ENCODE assay signal across 8 cellular contexts in genomic region chr21:14382835-14383595, GRCh38. TPM values are rescaled to one million over a fixed set of nuclear protein-coding genes. Genes with fewer than 3 reads are reported as not detected.
A peak's percentile ranks its signal among the peaks of the same experiment; 100 is the strongest.
DNase-seq lines count a peak whose midpoint lies in the region; ATAC-seq and TF ChIP-seq lines count a peak whose summit lies in the region.

A gene with protein sequence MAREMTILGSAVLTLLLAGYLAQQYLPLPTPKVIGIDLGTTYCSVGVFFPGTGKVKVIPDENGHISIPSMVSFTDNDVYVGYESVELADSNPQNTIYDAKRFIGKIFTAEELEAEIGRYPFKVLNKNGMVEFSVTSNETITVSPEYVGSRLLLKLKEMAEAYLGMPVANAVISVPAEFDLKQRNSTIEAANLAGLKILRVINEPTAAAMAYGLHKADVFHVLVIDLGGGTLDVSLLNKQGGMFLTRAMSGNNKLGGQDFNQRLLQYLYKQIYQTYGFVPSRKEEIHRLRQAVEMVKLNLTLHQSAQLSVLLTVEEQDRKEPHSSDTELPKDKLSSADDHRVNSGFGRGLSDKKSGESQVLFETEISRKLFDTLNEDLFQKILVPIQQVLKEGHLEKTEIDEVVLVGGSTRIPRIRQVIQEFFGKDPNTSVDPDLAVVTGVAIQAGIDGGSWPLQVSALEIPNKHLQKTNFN (minus strand): TSS chr21:14383146. CDS start chr21:14383119, 27 bp downstream.

- TF ChIP-seq RAD21 in liver (IDR thresholded peaks at IDR 0.05), result peak; percentile 15 to 30

- H3K27ac Mint-ChIP-seq in activated CD4-positive, alpha-beta memory T cell treated with anti-CD3 and anti-CD28 coated beads, Interleukin-2, amount 10 ng/mL, durations not matched to agents 7 days and 5 days, result peak within 1 kb of the TSS; percentile 91

- H3K9ac ChIP-seq in liver (ENCODE audit: low read depth in 1 of 2, low read length in 2 of 2), result peak within 1 kb of the TSS; percentile 58 to 91

- no peaks in the 10 kb centered on the region for H3K9me3 ChIP-seq in liver (ENCODE audit: control insufficient read depth in 4 of 4, low read length in 3 of 4)

- H3K27me3 ChIP-seq in dorsolateral prefrontal cortex, result no peaks in the 10 kb centered on the region
- H3K27me3 ChIP-seq in liver (ENCODE audit: control insufficient read depth in 4 of 4, insufficient read depth in 4 of 4, low read length in 3 of 4), result no peaks in the 10 kb centered on the region

- peaks cover 6 to 27% (median 19%) of the 10 kb centered on the region in 4 donors for H3K4me1 ChIP-seq in liver (ENCODE audit: control insufficient read depth in 4 of 4, insufficient read depth in 4 of 4, low read length in 3 of 4)

- no peaks in the 10 kb centered on the region for H3K27me3 Mint-ChIP-seq in activated CD4-positive, alpha-beta memory T cell treated with anti-CD3 and anti-CD28 coated beads, Interleukin-2, amount 10 ng/mL, durations not matched to agents 7 days and 5 days

- POLR2A ChIA-PET in activated CD4-positive, alpha-beta memory T cell treated with anti-CD3 and anti-CD28 coated beads, Interleukin-2, amount 10 ng/mL, durations not matched to agents 7 days and 5 days (lab: Charles Lee), result interaction anchor here (0.6 to 2.5 kb wide), 23 partner anchors 9 to 682 kb away, joined by 3 to 10 read pairs (median 5); partner anchors contain the start of gene NRIP1

- DNase-seq in CD1c-positive myeloid dendritic cell (ENCODE audit: extremely low spot score) (peak; percentile 99), NCI-H82 (lab: John Stamatoyannopoulos, UW) (peak; percentile 100), dorsolateral prefrontal cortex (peak; percentile 100)
- DNase-seq in activated CD4-positive, alpha-beta memory T cell treated with anti-CD3 and anti-CD28 coated beads, Interleukin-2, amount 10 ng/mL, durations not matched to agents 7 days and 5 days, result peak; percentile 99
- DNase-seq in stimulated activated CD4-positive, alpha-beta T cell treated with anti-CD3 and anti-CD28 coated beads, Interleukin-4, amount 100 ng/mL, for 24 hours, result peak; percentile 99

- WGBS in liver, result under 1% methylated on average over 46 of the region's 46 CpGs

- H3K36me3 Mint-ChIP-seq in activated CD4-positive, alpha-beta memory T cell treated with anti-CD3 and anti-CD28 coated beads, Interleukin-2, amount 10 ng/mL, durations not matched to agents 7 days and 5 days (ENCODE audit: low read depth), result peaks cover 19% of the 10 kb centered on the region

- H3K9me3 Mint-ChIP-seq in activated CD4-positive, alpha-beta memory T cell treated with anti-CD3 and anti-CD28 coated beads, Interleukin-2, amount 10 ng/mL, durations not matched to agents 7 days and 5 days, result no peaks in the 10 kb centered on the region

- peaks cover 0 to 5% (median 2%) of the 10 kb centered on the region in 4 donors for H3K36me3 ChIP-seq in liver (ENCODE audit: control insufficient read depth in 4 of 4, insufficient read depth in 3 of 4, low read depth in 1 of 4, low read length in 3 of 4)

- peak within 1 kb of the TSS; percentile 98 for H3K4me3 Mint-ChIP-seq in activated CD4-positive, alpha-beta memory T cell treated with anti-CD3 and anti-CD28 coated beads, Interleukin-2, amount 10 ng/mL, durations not matched to agents 7 days and 5 days

- CTCF ChIA-PET in activated CD4-positive, alpha-beta memory T cell treated with anti-CD3 and anti-CD28 coated beads, Interleukin-2, amount 10 ng/mL, durations not matched to agents 7 days and 5 days (lab: Charles Lee), result interaction anchor here (1.0 to 2.9 kb wide), 4 partner anchors 11 to 380 kb away, joined by 3 to 10 read pairs (median 3); no protein-coding TSS in a partner anchor

- H3K4me3 ChIP-seq in dorsolateral prefrontal cortex (peak within 1 kb of the TSS; percentile 67 to 99 (median 87)), liver (ENCODE audit: low read depth in 1 of 3, low read length in 3 of 3) (peak within 1 kb of the TSS; percentile 80 to 99 (median 93))

- H3K27ac ChIP-seq in dorsolateral prefrontal cortex (peak within 1 kb of the TSS; percentile 63 to 98 (median 95)), liver (ENCODE audit: low read depth in 1 of 2, low read length in 2 of 2) (peak within 1 kb of the TSS; percentile 76 to 80)

- peaks cover 48% of the 10 kb centered on the region for H3K4me1 Mint-ChIP-seq in activated CD4-positive, alpha-beta memory T cell treated with anti-CD3 and anti-CD28 coated beads, Interleukin-2, amount 10 ng/mL, durations not matched to agents 7 days and 5 days

- TF ChIP-seq CTCF in dorsolateral prefrontal cortex (IDR thresholded peaks at IDR 0.05 in 54 of 56, conservative IDR thresholded peaks at IDR 0.05 in 2 of 56; ENCODE audit: low read depth in 1 of 56, partially characterized antibody in 56 of 56) (peak in 29 of 56 donors; percentile 7 to 50 (median 27)), liver (IDR thresholded peaks at IDR 0.05; ENCODE audit: low read depth, low read length, missing input control) (peak; percentile 4)

- intact Hi-C loops in dorsolateral prefrontal cortex (cut with DNase I), result loop anchor here (2.0 to 10.0 kb wide), 4 partner anchors 128 to 1344 kb away; partner anchors contain the start of genes NRIP1 (in 2 of the 2) and USP25 (in 1 of the 2)

- ATAC-seq in GM19397 (IDR thresholded peaks at IDR 0.05; ENCODE audit: unreplicated experiment), result peak; percentile 99
- ATAC-seq in HG03571 (IDR thresholded peaks at IDR 0.05; ENCODE audit: unreplicated experiment), result peak; percentile 98

TF ChIP-seq in liver, 16 proteins besides CTCF, POLR2A, EP300 and RAD21:
- TF ChIP-seq RXRA (IDR thresholded peaks at IDR 0.05), result peak; percentile 45 to 54
- TF ChIP-seq HNF4G (IDR thresholded peaks at IDR 0.05), result no peak
- peak; percentile 68 for TF ChIP-seq ATF3 (IDR thresholded peaks at IDR 0.05)
- TF ChIP-seq FOXA2 (IDR thresholded peaks at IDR 0.05), result no peak
- no peak for TF ChIP-seq REST (IDR thresholded peaks at IDR 0.05)
- peak; percentile 69 for TF ChIP-seq TAF1 (conservative IDR thresholded peaks at IDR 0.05)
- peak; percentile 24 to 46 for TF ChIP-seq HNF4A (conservative IDR thresholded peaks at IDR 0.05)
- no peak for TF ChIP-seq NR2F2 (IDR thresholded peaks at IDR 0.05)
- TF ChIP-seq YY1 (IDR thresholded peaks at IDR 0.05), result peak; percentile 89
- peak; percentile 73 for TF ChIP-seq MAX (IDR thresholded peaks at IDR 0.05)
- peak; percentile 60 for TF ChIP-seq FOXA1 (IDR thresholded peaks at IDR 0.05)
- TF ChIP-seq JUND (IDR thresholded peaks at IDR 0.05), result peak; percentile 82 to 88
- TF ChIP-seq, protein P1, sequence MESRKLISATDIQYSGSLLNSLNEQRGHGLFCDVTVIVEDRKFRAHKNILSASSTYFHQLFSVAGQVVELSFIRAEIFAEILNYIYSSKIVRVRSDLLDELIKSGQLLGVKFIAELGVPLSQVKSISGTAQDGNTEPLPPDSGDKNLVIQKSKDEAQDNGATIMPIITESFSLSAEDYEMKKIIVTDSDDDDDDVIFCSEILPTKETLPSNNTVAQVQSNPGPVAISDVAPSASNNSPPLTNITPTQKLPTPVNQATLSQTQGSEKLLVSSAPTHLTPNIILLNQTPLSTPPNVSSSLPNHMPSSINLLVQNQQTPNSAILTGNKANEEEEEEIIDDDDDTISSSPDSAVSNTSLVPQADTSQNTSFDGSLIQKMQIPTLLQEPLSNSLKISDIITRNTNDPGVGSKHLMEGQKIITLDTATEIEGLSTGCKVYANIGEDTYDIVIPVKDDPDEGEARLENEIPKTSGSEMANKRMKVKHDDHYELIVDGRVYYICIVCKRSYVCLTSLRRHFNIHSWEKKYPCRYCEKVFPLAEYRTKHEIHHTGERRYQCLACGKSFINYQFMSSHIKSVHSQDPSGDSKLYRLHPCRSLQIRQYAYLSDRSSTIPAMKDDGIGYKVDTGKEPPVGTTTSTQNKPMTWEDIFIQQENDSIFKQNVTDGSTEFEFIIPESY (IDR thresholded peaks at IDR 0.05), result peak; percentile 97
- peak in 1 of 2 donors; percentile 54 for TF ChIP-seq GABPA (IDR thresholded peaks at IDR 0.05 in 1 of 2, conservative IDR thresholded peaks at IDR 0.05 in 1 of 2)
- peak; percentile 89 for TF ChIP-seq SP1 (IDR thresholded peaks at IDR 0.05)
- TF ChIP-seq EGR1 (IDR thresholded peaks at IDR 0.05; ENCODE audit: low read depth in 2 of 2), result peak; percentile 48 to 85
TF ChIP-seq in liver: peak in this region for 12.

RNA-seq across cellular contexts. Expression of the gene that starts here (rescaled TPM):
- total RNA-seq in activated CD4-positive, alpha-beta memory T cell treated with anti-CD3 and anti-CD28 coated beads, Interleukin-2, amount 10 ng/mL, durations not matched to agents 7 days and 5 days, result 10 to 100 TPM; 45.5 to 48.5 TPM
- total RNA-seq in dorsolateral prefrontal cortex (10 to 100 TPM; 27.8 to 86.2 (median 52.1) TPM), liver (10 to 100 TPM; 18.6 to 37.2 TPM)
- 1 to 10 TPM; 4.9 to 7.8 TPM for polyA plus RNA-seq in liver

Comparison
In these comparisons a context has a peak if more than half of its experiments do, and no peak if none do; other contexts are left out.
1. Peak in every context shown above with its lines: DNase-seq, ATAC-seq, H3K4me3 ChIP-seq and H3K27ac ChIP-seq.